In the genomic region with DNA sequence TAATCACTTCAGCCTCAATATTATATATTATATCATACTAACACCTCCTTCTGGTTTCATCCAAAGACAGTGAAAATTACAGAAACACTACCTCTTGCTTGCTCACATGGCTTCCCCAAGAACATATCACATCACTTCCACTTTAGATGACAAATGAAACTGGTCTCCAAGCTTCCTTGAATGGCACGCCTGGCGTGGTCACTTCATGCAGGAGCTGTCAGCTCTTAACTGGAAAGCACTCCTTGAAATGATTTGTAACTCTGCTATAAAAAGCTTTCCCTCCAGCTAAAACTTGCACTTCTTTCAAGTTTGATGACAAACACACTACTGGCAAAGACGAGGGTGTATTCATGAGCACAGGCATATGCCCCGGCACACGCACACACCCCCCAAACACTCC, we compare ENCODE assay signal across 25 cellular contexts.
DNase-seq lines count a peak whose midpoint lies in the region; ATAC-seq and TF ChIP-seq lines count a peak whose summit lies in the region.
"Had no signal": no experiment of that assay in that cellular context is flagged by ENCODE, and none has a peak within 500 bp of the region (broad histone marks: within the 10 kb centered on the region; RNA-seq: fewer than 3 reads in every experiment).

No MANE protein-coding gene starts in this region.

- no peaks in the 10 kb centered on the region for H3K36me3 ChIP-seq in lower lobe of right lung
- H3K36me3 ChIP-seq: HAP-1, suprapubic skin had no signal

- H3K27ac ChIP-seq in lower lobe of right lung: no peak overlapping the region
- H3K27ac ChIP-seq: suprapubic skin had no signal

- H3K4me3 Mint-ChIP-seq in activated CD8-positive, alpha-beta T cell treated with anti-CD3 and anti-CD28 coated beads, Interleukin-2, amount 10 ng/mL, durations not matched to agents 7 days and 5 days: no peak overlapping the region
- H3K4me3 Mint-ChIP-seq: activated CD4-positive, alpha-beta T cell treated with anti-CD3 and anti-CD28 coated beads, Interleukin-2, amount 10 ng/mL, durations not matched to agents 24 days and 14 days; activated CD8-positive, alpha-beta memory T cell treated with anti-CD3 and anti-CD28 coated beads, Interleukin-2, amount 10 ng/mL, durations not matched to agents 7 days and 5 days; naive thymus-derived CD4-positive, alpha-beta T cell; stimulated activated naive B cell treated with anti-CD40 and anti-IgM and Interleukin-4, amounts not matched to agents 10 μg/mL and 1 μg/mL and 100 μg/mL, for 72 hours had no signal

- H3K4me3 ChIP-seq in lower lobe of right lung: no peak overlapping the region
- H3K4me3 ChIP-seq: GM12878, HAP-1, suprapubic skin had no signal

- no peaks in the 10 kb centered on the region for H3K9me3 ChIP-seq in lower lobe of right lung
- H3K9me3 ChIP-seq: HAP-1, suprapubic skin had no signal

- H3K27ac Mint-ChIP-seq in activated CD8-positive, alpha-beta T cell treated with anti-CD3 and anti-CD28 coated beads, Interleukin-2, amount 10 ng/mL, durations not matched to agents 7 days and 5 days: no peak overlapping the region
- H3K27ac Mint-ChIP-seq: activated CD4-positive, alpha-beta T cell treated with anti-CD3 and anti-CD28 coated beads, Interleukin-2, amount 10 ng/mL, durations not matched to agents 24 days and 14 days; activated CD8-positive, alpha-beta memory T cell treated with anti-CD3 and anti-CD28 coated beads, Interleukin-2, amount 10 ng/mL, durations not matched to agents 7 days and 5 days; naive thymus-derived CD4-positive, alpha-beta T cell; stimulated activated naive B cell treated with anti-CD40 and anti-IgM and Interleukin-4, amounts not matched to agents 10 μg/mL and 1 μg/mL and 100 μg/mL, for 72 hours had no signal

- intact Hi-C loops in lower lobe of right lung (cut with DNase I): no loop called here

- H3K27me3 ChIP-seq in lower lobe of right lung (ENCODE audit: low read depth): no peaks in the 10 kb centered on the region
- H3K27me3 ChIP-seq: suprapubic skin had no signal

- H3K4me1 ChIP-seq in lower lobe of right lung: no peaks in the 10 kb centered on the region
- H3K4me1 ChIP-seq: HAP-1, suprapubic skin had no signal

- POLR2A ChIA-PET in activated CD8-positive, alpha-beta T cell treated with anti-CD3 and anti-CD28 coated beads, Interleukin-2, amount 10 ng/mL, durations not matched to agents 7 days and 5 days (lab: Charles Lee): no interaction called here

- no peak for TF ChIP-seq CTCF in lower lobe of right lung (IDR thresholded peaks at IDR 0.05)

- no peaks in the 10 kb centered on the region for H3K36me3 Mint-ChIP-seq in activated CD8-positive, alpha-beta T cell treated with anti-CD3 and anti-CD28 coated beads, Interleukin-2, amount 10 ng/mL, durations not matched to agents 7 days and 5 days (ENCODE audit: low read depth)
- H3K36me3 Mint-ChIP-seq: activated CD8-positive, alpha-beta memory T cell treated with anti-CD3 and anti-CD28 coated beads, Interleukin-2, amount 10 ng/mL, durations not matched to agents 7 days and 5 days; naive thymus-derived CD4-positive, alpha-beta T cell; stimulated activated naive B cell treated with anti-CD40 and anti-IgM and Interleukin-4, amounts not matched to agents 10 μg/mL and 1 μg/mL and 100 μg/mL, for 72 hours had no signal

- peaks cover 4% of the 10 kb centered on the region for H3K9me3 Mint-ChIP-seq in activated CD8-positive, alpha-beta T cell treated with anti-CD3 and anti-CD28 coated beads, Interleukin-2, amount 10 ng/mL, durations not matched to agents 7 days and 5 days (ENCODE audit: insufficient read depth)
- H3K9me3 Mint-ChIP-seq: stimulated activated naive B cell treated with anti-CD40 and anti-IgM and Interleukin-4, amounts not matched to agents 10 μg/mL and 1 μg/mL and 100 μg/mL, for 72 hours had no signal

- peak; percentile 68 to 69 for ATAC-seq in lower lobe of right lung
- no peak for ATAC-seq in GM18870 (IDR thresholded peaks at IDR 0.05; ENCODE audit: unreplicated experiment)
- ATAC-seq in activated CD8-positive, alpha-beta T cell treated with anti-CD3 and anti-CD28 coated beads, Interleukin-2, amount 10 ng/mL, durations not matched to agents 7 days and 5 days: no peak
- ATAC-seq: activated CD8-positive, alpha-beta memory T cell treated with anti-CD3 and anti-CD28 coated beads, Interleukin-2, amount 10 ng/mL, durations not matched to agents 7 days and 5 days; esophagus mucosa; GM12878; naive thymus-derived CD4-positive, alpha-beta T cell; stimulated activated naive B cell treated with anti-CD40 and anti-IgM and Interleukin-4, amounts not matched to agents 10 μg/mL and 1 μg/mL and 100 μg/mL, for 72 hours had no signal

- CTCF ChIA-PET in activated CD8-positive, alpha-beta T cell treated with anti-CD3 and anti-CD28 coated beads, Interleukin-2, amount 10 ng/mL, durations not matched to agents 7 days and 5 days (lab: Charles Lee): no interaction called here

- peaks cover 7% of the 10 kb centered on the region for H3K27me3 Mint-ChIP-seq in activated CD8-positive, alpha-beta T cell treated with anti-CD3 and anti-CD28 coated beads, Interleukin-2, amount 10 ng/mL, durations not matched to agents 7 days and 5 days (ENCODE audit: low read depth)
- H3K27me3 Mint-ChIP-seq: activated CD4-positive, alpha-beta T cell treated with anti-CD3 and anti-CD28 coated beads, Interleukin-2, amount 10 ng/mL, durations not matched to agents 24 days and 14 days; activated CD8-positive, alpha-beta memory T cell treated with anti-CD3 and anti-CD28 coated beads, Interleukin-2, amount 10 ng/mL, durations not matched to agents 7 days and 5 days; stimulated activated naive B cell treated with anti-CD40 and anti-IgM and Interleukin-4, amounts not matched to agents 10 μg/mL and 1 μg/mL and 100 μg/mL, for 72 hours had no signal

- DNase-seq in CD1c-positive myeloid dendritic cell (ENCODE audit: extremely low spot score) (peak; percentile 73), MV-4-11 (lab: John Stamatoyannopoulos, UW) (peak; percentile 76), lower lobe of right lung (peak; percentile 56), superior temporal gyrus (ENCODE audit: extremely low spot score) (peak; percentile 33), NCI-H2171 treated with DMSO at 0.1 percent for 48 hours (lab: John Stamatoyannopoulos, UW) (no peak)
- no peak for DNase-seq in activated CD8-positive, alpha-beta T cell treated with anti-CD3 and anti-CD28 coated beads, Interleukin-2, amount 10 ng/mL, durations not matched to agents 7 days and 5 days
- DNase-seq: ACHN; activated CD4-positive, alpha-beta T cell treated with anti-CD3 and anti-CD28 coated beads, Interleukin-2, amount 10 ng/mL, durations not matched to agents 24 days and 14 days; activated CD8-positive, alpha-beta memory T cell treated with anti-CD3 and anti-CD28 coated beads, Interleukin-2, amount 10 ng/mL, durations not matched to agents 7 days and 5 days; activated gamma-delta T cell treated with Interleukin-2 at 50 U/mL for 16 hours; activated T-cell treated with anti-CD3 and anti-CD28 coated beads, Interleukin-2, amount 50 U/mL, for 48 hours; cortex of kidney; DMS153; naive thymus-derived CD4-positive, alpha-beta T cell; NCI-H1417; NCI-H2081; NCI-H226; NCI-H748 treated with DMSO at 0.1 percent for 48 hours; stimulated activated naive B cell treated with anti-CD40 and anti-IgM and Interleukin-4, amounts not matched to agents 10 μg/mL and 1 μg/mL and 100 μg/mL, for 72 hours; T1000 had no signal

- H3K4me1 Mint-ChIP-seq in activated CD8-positive, alpha-beta T cell treated with anti-CD3 and anti-CD28 coated beads, Interleukin-2, amount 10 ng/mL, durations not matched to agents 7 days and 5 days (ENCODE audit: low read depth): no peaks in the 10 kb centered on the region
- H3K4me1 Mint-ChIP-seq: activated CD4-positive, alpha-beta T cell treated with anti-CD3 and anti-CD28 coated beads, Interleukin-2, amount 10 ng/mL, durations not matched to agents 24 days and 14 days; activated CD8-positive, alpha-beta memory T cell treated with anti-CD3 and anti-CD28 coated beads, Interleukin-2, amount 10 ng/mL, durations not matched to agents 7 days and 5 days; naive thymus-derived CD4-positive, alpha-beta T cell had no signal

Comparison
In these comparisons a context has a peak if more than half of its experiments do, and no peak if none do; other contexts are left out.
1. DNase-seq: peak in CD1c-positive myeloid dendritic cell (single experiment), MV-4-11 (single experiment), lower lobe of right lung (single experiment) and superior temporal gyrus (single experiment); none in NCI-H2171 treated with DMSO at 0.1 percent for 48 hours (single experiment) and activated CD8-positive, alpha-beta T cell treated with anti-CD3 and anti-CD28 coated beads, Interleukin-2, amount 10 ng/mL, durations not matched to agents 7 days and 5 days (single experiment).
2. ATAC-seq: peak in lower lobe of right lung (2 of 2); none in GM18870 (single experiment) and activated CD8-positive, alpha-beta T cell treated with anti-CD3 and anti-CD28 coated beads, Interleukin-2, amount 10 ng/mL, durations not matched to agents 7 days and 5 days (single experiment).